Comparison of ENCODE assay signal across 24 cellular contexts in the genomic region with DNA sequence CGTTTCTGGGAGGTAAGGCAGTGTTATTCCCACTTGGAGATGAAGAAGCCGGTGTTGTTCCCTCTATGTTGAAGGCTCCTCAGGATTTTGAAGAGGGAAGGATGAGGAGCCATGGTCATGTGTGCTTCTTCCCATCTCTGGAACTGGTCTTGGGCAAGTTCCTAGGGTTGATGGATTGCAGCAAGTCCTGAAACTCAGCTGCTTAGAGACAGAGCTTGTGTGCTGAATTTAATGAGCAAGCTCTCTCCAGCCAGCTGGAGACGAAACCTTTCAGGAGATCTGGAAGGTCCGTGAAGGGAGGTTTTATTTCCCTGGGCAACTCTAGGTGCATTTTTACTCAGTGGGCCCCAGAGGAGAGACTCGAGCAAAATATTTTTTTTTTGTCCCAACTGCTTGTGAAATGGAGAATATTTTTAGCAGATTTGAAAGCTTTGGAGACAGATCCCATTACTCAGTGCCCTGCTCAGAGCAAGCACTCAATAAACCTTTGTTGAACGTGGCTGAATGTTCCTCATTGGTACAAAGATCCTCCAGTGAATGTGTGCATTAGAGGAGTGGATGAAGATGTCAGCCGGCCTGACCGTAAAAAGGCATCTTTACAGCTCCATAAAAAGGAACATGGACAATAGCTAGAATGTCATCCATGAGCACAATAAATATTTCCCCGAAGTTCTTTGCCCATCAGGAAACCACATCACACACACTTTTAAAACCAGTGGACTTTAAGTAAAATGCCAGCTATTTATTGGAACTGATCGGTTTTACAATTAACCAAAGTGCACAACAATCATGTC. TPM values are rescaled to one million over a fixed set of nuclear protein-coding genes. Genes with fewer than 3 reads are reported as not detected.
DNase-seq lines count a peak whose midpoint lies in the region; ATAC-seq, FAIRE-seq and TF ChIP-seq lines count a peak whose summit lies in the region.
"Had no signal": no experiment of that assay in that cellular context is flagged by ENCODE, and none has a peak within 500 bp of the region (broad histone marks: within the 10 kb centered on the region; RNA-seq: fewer than 3 reads in every experiment).

No MANE protein-coding gene starts in this region.

- no peaks in the 10 kb centered on the region; the same call in 2 of the 3 replicates for H3K9me3 ChIP-seq in A549
- no peaks in the 10 kb centered on the region for H3K9me3 ChIP-seq in sigmoid colon
- H3K9me3 ChIP-seq: MG63 had no signal

- TF ChIP-seq POLR2A in A549 (IDR thresholded peaks at IDR 0.05; ENCODE audit: low read length), result no peak
- TF ChIP-seq POLR2A in sigmoid colon (IDR thresholded peaks at IDR 0.05), result no peak

- H3K36me3 Mint-ChIP-seq in central memory CD8-positive, alpha-beta T cell (ENCODE audit: insufficient read depth), result peaks cover 7% of the 10 kb centered on the region
- H3K36me3 Mint-ChIP-seq in nephron progenitor cell (ENCODE audit: low read depth), result no peaks in the 10 kb centered on the region
- H3K36me3 Mint-ChIP-seq in activated CD4-positive, alpha-beta memory T cell treated with anti-CD3 and anti-CD28 coated beads, Interleukin-2, amount 10 ng/mL, durations not matched to agents 7 days and 5 days (ENCODE audit: low read depth), result peaks cover 5% of the 10 kb centered on the region

- ATAC-seq in A549, result no peak
- ATAC-seq in central memory CD8-positive, alpha-beta T cell (replicated peaks; ENCODE audit: extremely low read depth, poor library complexity, severe bottlenecking), result no peak

- no peak overlapping the region for H3K4me2 ChIP-seq in A549

- no peak overlapping the region for H3K4me3 ChIP-seq in A549
- H3K4me3 ChIP-seq in sigmoid colon, result no peak overlapping the region
- H3K4me3 ChIP-seq: BLaER1 treated with 17β-estradiol and CSF1 and Interleukin-3, amounts not matched to agents 10 nM and 100 nM; GM23248; MG63 had no signal

- peak; percentile 59 for FAIRE-seq in A549 (lab: Jason Lieb, UNC)
- FAIRE-seq in D721Med (lab: Jason Lieb, UNC), result no peak
- FAIRE-seq: GM12891, GM18507 had no signal

- peaks cover 44% of the 10 kb centered on the region for H3K4me1 Mint-ChIP-seq in central memory CD8-positive, alpha-beta T cell
- H3K4me1 Mint-ChIP-seq in nephron progenitor cell, result peaks cover 18% of the 10 kb centered on the region
- peaks cover 24% of the 10 kb centered on the region for H3K4me1 Mint-ChIP-seq in activated CD4-positive, alpha-beta memory T cell treated with anti-CD3 and anti-CD28 coated beads, Interleukin-2, amount 10 ng/mL, durations not matched to agents 7 days and 5 days

- H3K4me1 ChIP-seq in A549, result no peaks in the 10 kb centered on the region
- H3K4me1 ChIP-seq in sigmoid colon, result peaks cover 0 to 21% (median 16%) of the 10 kb centered on the region in 4 donors

- no peaks in the 10 kb centered on the region for H3K27me3 ChIP-seq in sigmoid colon
- H3K27me3 ChIP-seq: BLaER1 treated with 17β-estradiol and CSF1 and Interleukin-3, amounts not matched to agents 10 nM and 100 nM; MG63 had no signal

- H3K9me3 Mint-ChIP-seq in central memory CD8-positive, alpha-beta T cell, result no peaks in the 10 kb centered on the region
- H3K9me3 Mint-ChIP-seq in nephron progenitor cell, result peaks cover 4% of the 10 kb centered on the region
- peaks cover 2% of the 10 kb centered on the region for H3K9me3 Mint-ChIP-seq in activated CD4-positive, alpha-beta memory T cell treated with anti-CD3 and anti-CD28 coated beads, Interleukin-2, amount 10 ng/mL, durations not matched to agents 7 days and 5 days

- 14% methylated on average over 10 of the region's 10 CpGs for WGBS in A549 (ENCODE audit: missing lambda C conversion rate)
- 29 to 58% methylated on average over 10 of the region's 10 CpGs for WGBS in sigmoid colon, 2 donors

- TF ChIP-seq CTCF in A549 (IDR thresholded peaks at IDR 0.05), result no peak
- no peak for TF ChIP-seq CTCF in nephron progenitor cell (IDR thresholded peaks at IDR 0.05)
- TF ChIP-seq CTCF in sigmoid colon (IDR thresholded peaks at IDR 0.05), result no peak
- no peak for TF ChIP-seq CTCF in D721Med (IDR thresholded peaks at IDR 0.05; ENCODE audit: insufficient read depth, missing control alignments)

- TF ChIP-seq EP300 in A549 (IDR thresholded peaks at IDR 0.05), result no peak
- TF ChIP-seq EP300 in sigmoid colon (IDR thresholded peaks at IDR 0.05), result peak in 2 of 4 donors; percentile 22 to 36

- no peaks in the 10 kb centered on the region for H3K27me3 Mint-ChIP-seq in central memory CD8-positive, alpha-beta T cell
- H3K27me3 Mint-ChIP-seq in nephron progenitor cell (ENCODE audit: low read depth, poor library complexity), result peaks cover 14% of the 10 kb centered on the region
- H3K27me3 Mint-ChIP-seq in activated CD4-positive, alpha-beta memory T cell treated with anti-CD3 and anti-CD28 coated beads, Interleukin-2, amount 10 ng/mL, durations not matched to agents 7 days and 5 days, result peaks cover 15% of the 10 kb centered on the region

- intact Hi-C loops in sigmoid colon (cut with DNase I), result loop anchor here (5.0 to 10.0 kb wide), 3 partner anchors 52 to 190 kb away; no protein-coding TSS in a partner anchor

- no peak for TF ChIP-seq RAD21 in A549 (conservative IDR thresholded peaks at IDR 0.05 in 1 of 2, IDR thresholded peaks at IDR 0.05 in 1 of 2)

- H3K27ac ChIP-seq in A549 (no peak overlapping the region), sigmoid colon (peak overlapping the region in 3 of 4 donors; percentile 55 to 62 (median 57))
- H3K27ac ChIP-seq: BLaER1 treated with 17β-estradiol and CSF1 and Interleukin-3, amounts not matched to agents 10 nM and 100 nM; GM23248 had no signal

- H3K4me3 Mint-ChIP-seq in central memory CD8-positive, alpha-beta T cell, result no peak overlapping the region
- no peak overlapping the region for H3K4me3 Mint-ChIP-seq in nephron progenitor cell
- no peak overlapping the region for H3K4me3 Mint-ChIP-seq in activated CD4-positive, alpha-beta memory T cell treated with anti-CD3 and anti-CD28 coated beads, Interleukin-2, amount 10 ng/mL, durations not matched to agents 7 days and 5 days

- POLR2A ChIA-PET in A549 (lab: Yijun Ruan, JAX), result no interaction called here
- POLR2A ChIA-PET in activated CD4-positive, alpha-beta memory T cell treated with anti-CD3 and anti-CD28 coated beads, Interleukin-2, amount 10 ng/mL, durations not matched to agents 7 days and 5 days (lab: Charles Lee), result no interaction called here

- peak overlapping the region; percentile 75 for H3K27ac Mint-ChIP-seq in central memory CD8-positive, alpha-beta T cell (ENCODE audit: low read depth)
- peak overlapping the region; percentile 71 for H3K27ac Mint-ChIP-seq in nephron progenitor cell
- no peak overlapping the region for H3K27ac Mint-ChIP-seq in activated CD4-positive, alpha-beta memory T cell treated with anti-CD3 and anti-CD28 coated beads, Interleukin-2, amount 10 ng/mL, durations not matched to agents 7 days and 5 days

- DNase-seq in A549 (ENCODE audit: low read depth in 1 of 2, low spot score in 1 of 2) (no peak), nephron progenitor cell (no peak), sigmoid colon (peak; percentile 76), D721Med (ENCODE audit: insufficient read length, low spot score) (no peak), NAMALWA (ENCODE audit: low spot score) (no peak), NCI-H2029 treated with DMSO at 0.1 percent for 48 hours (lab: John Stamatoyannopoulos, UW) (no peak)
- DNase-seq in central memory CD8-positive, alpha-beta T cell (ENCODE audit: low spot score in 2 of 2), result no peak
- no peak for DNase-seq in activated CD4-positive, alpha-beta memory T cell treated with anti-CD3 and anti-CD28 coated beads, Interleukin-2, amount 10 ng/mL, durations not matched to agents 7 days and 5 days
- DNase-seq: DMS 273 treated with DMSO at 0.1 percent for 48 hours, GF-D8, GM23248, HCEC 1CT, IMR-90, Karpas-422, MG63, NCI-H1092 treated with DMSO at 0.1 percent for 48 hours, NCI-H1694 treated with DMSO at 0.1 percent for 48 hours, NCI-H69 had no signal

- no peaks in the 10 kb centered on the region for H3K36me3 ChIP-seq in sigmoid colon
- H3K36me3 ChIP-seq: BLaER1 treated with 17β-estradiol and CSF1 and Interleukin-3, amounts not matched to agents 10 nM and 100 nM; MG63 had no signal

- CTCF ChIA-PET in A549 (lab: Yijun Ruan, JAX), result interaction anchor here (1.0 kb wide), 1 partner anchor 44 kb away, joined by 3 read pairs; no protein-coding TSS in a partner anchor
- CTCF ChIA-PET in activated CD4-positive, alpha-beta memory T cell treated with anti-CD3 and anti-CD28 coated beads, Interleukin-2, amount 10 ng/mL, durations not matched to agents 7 days and 5 days (lab: Charles Lee), result interaction anchor here (0.5 kb wide), 1 partner anchor 978 kb away, joined by 4 read pairs; no protein-coding TSS in a partner anchor

TF ChIP-seq in A549, 52 proteins besides CTCF, POLR2A, EP300 and RAD21 (continues in another document):
- TF ChIP-seq CHD4 (IDR thresholded peaks at IDR 0.05; ENCODE audit: borderline replicate concordance), result no peak

RNA-seq across cellular contexts. Expression of gene RGMA, which starts 55.7 kb away (rescaled TPM):
- polyA plus RNA-seq in A549 (2011; rRNA removed), result 0.07 TPM in 1 of 2 replicates, not detected in the other
- 0.06 and 0.08 TPM in 2 replicates for polyA plus RNA-seq in A549 (2012; cell fraction: cytosol; rRNA removed)
- 0.14 and 0.20 TPM in 2 replicates for polyA plus RNA-seq in A549 (2012; cell fraction: nucleus; rRNA removed)
- polyA plus RNA-seq in A549 (2017; fragmentation: RNase III; extraction: RNeasy Plus Mini Kit Qiagen cat#74134 plus additional on column Dnase treatment), result 0.08 to 0.22 TPM (median 0.08 TPM) in 3 replicates
- polyA minus RNA-seq in A549 (2011; rRNA and poly(A)+ RNA removed), result not detected in 2 replicates
- 10 to 100 TPM; 21.8 to 58.6 (median 32.8) TPM for total RNA-seq in sigmoid colon
- polyA plus RNA-seq in sigmoid colon, result 10 to 100 TPM in 1 of 3 donors, 1 to 10 TPM in 2; 1.4 to 18.5 (median 6.0) TPM
- under 1 TPM; 0.18 to 0.23 TPM for total RNA-seq in activated CD4-positive, alpha-beta memory T cell treated with anti-CD3 and anti-CD28 coated beads, Interleukin-2, amount 10 ng/mL, durations not matched to agents 7 days and 5 days
- total RNA-seq: Daoy, HT1080, OCI-LY7 had no signal

Comparison
In these comparisons a context has a peak if more than half of its experiments do, and no peak if none do; other contexts are left out.
1. H3K27ac ChIP-seq: peak in sigmoid colon (3 of 4); none in A549 (0 of 2).
2. RNA of gene RGMA, which starts 55.7 kb away (total RNA-seq): 21.8 to 58.6 TPM in sigmoid colon; 0.18 to 0.23 TPM in activated CD4-positive, alpha-beta memory T cell treated with anti-CD3 and anti-CD28 coated beads, Interleukin-2, amount 10 ng/mL, durations not matched to agents 7 days and 5 days; every median in the first group is over 10 times any median in the second.